In the genomic region with DNA sequence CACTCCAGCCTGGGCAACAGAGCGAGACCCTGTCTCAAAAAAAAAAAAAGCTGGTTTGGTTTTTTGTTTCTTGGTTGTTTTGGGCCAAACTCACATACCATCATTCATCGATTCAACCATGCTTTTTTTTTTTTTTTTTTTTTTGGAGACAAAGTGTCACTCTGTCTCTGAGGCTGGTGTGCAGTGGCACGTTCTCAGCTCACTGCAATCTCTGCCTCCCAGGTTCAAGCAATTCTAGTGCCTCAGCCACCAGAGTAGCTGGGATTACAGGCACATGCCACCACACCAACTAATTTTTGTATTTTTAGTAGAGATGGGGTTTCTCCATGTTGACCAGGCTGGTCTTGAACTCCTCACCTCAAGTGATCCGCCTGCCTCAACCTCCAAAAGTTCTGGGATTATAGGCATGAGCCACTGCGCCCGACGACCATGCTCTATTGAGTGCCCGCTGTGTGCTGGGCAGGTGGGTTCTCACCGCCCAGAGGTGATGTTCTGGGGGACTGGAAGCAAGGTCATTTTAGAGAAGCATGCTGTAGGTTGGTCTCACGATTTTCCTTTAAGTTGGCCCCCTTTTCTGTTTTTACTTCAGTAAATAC, we compare ENCODE assay signal across 10 cellular contexts. TPM values are rescaled to one million over a fixed set of nuclear protein-coding genes. Genes with fewer than 3 reads are reported as not detected.
DNase-seq lines count a peak whose midpoint lies in the region; ATAC-seq and TF ChIP-seq lines count a peak whose summit lies in the region.
"Had no signal": no experiment of that assay in that cellular context is flagged by ENCODE, and none has a peak within 500 bp of the region (broad histone marks: within the 10 kb centered on the region; RNA-seq: fewer than 3 reads in every experiment).

No MANE protein-coding gene starts in this region.

- H2AFZ ChIP-seq in GM23338 (no peak overlapping the region), hepatocyte (no peak overlapping the region), smooth muscle cell (ENCODE audit: low read depth) (no peak overlapping the region)

- peaks cover 42% of the 10 kb centered on the region for H3K4me1 Mint-ChIP-seq in GM23338
- peaks cover 57% of the 10 kb centered on the region for H3K4me1 Mint-ChIP-seq in T-helper 2 cell treated with Interferon-gamma antibody and Interleukin-4, amounts not matched to agents 5 μg/mL and 100 μg/mL, for 36 hours (ENCODE audit: low read depth)

- 87% methylated on average over 10 of the region's 10 CpGs for WGBS in hepatocyte (ENCODE audit: low lambda C conversion rate, missing lambda C conversion rate)
- 89% methylated on average over 10 of the region's 10 CpGs for WGBS in smooth muscle cell (ENCODE audit: low lambda C conversion rate)

- H3K27ac Mint-ChIP-seq in GM23338, result no peak overlapping the region; the same call in 1 of the 2 replicates
- H3K27ac Mint-ChIP-seq in T-helper 2 cell treated with Interferon-gamma antibody and Interleukin-4, amounts not matched to agents 5 μg/mL and 100 μg/mL, for 36 hours, result peak overlapping the region; percentile 94

- peaks cover 27% of the 10 kb centered on the region for H3F3A ChIP-seq in GM23338 (replicated peaks; ENCODE audit: low read depth)
- peaks cover 24% of the 10 kb centered on the region for H3F3A ChIP-seq in smooth muscle cell (ENCODE audit: low read depth)

- no peak overlapping the region for H3K4me2 ChIP-seq in GM23338
- no peak overlapping the region for H3K4me2 ChIP-seq in hepatocyte
- H3K4me2 ChIP-seq in smooth muscle cell, result peak overlapping the region; percentile 87

- DNase-seq in GM23338 (ENCODE audit: low spot score), result no peak
- DNase-seq in T-helper 2 cell treated with Interferon-gamma antibody and Interleukin-4, amounts not matched to agents 5 μg/mL and 100 μg/mL, for 36 hours (ENCODE audit: low spot score), result no peak
- no peak for DNase-seq in hepatocyte (ENCODE audit: low spot score)
- DNase-seq in smooth muscle cell (lab: John Stamatoyannopoulos, UW; ENCODE audit: unreplicated experiment), result no peak
- no peak for DNase-seq in retina
- DNase-seq in substantia nigra (lab: John Stamatoyannopoulos, UW), result no peak
- DNase-seq in hippocampal formation (lab: John Stamatoyannopoulos, UW), result no peak
- no peak for DNase-seq in anterior cingulate cortex (lab: John Stamatoyannopoulos, UW)
- DNase-seq: foreskin keratinocyte, NCI-H1694 had no signal

- H3K27me3 Mint-ChIP-seq in GM23338 (ENCODE audit: insufficient read depth, low read depth, poor library complexity), result peaks cover 20% of the 10 kb centered on the region
- no peaks in the 10 kb centered on the region for H3K27me3 Mint-ChIP-seq in T-helper 2 cell treated with Interferon-gamma antibody and Interleukin-4, amounts not matched to agents 5 μg/mL and 100 μg/mL, for 36 hours (ENCODE audit: low read depth)

- H3K4me3 Mint-ChIP-seq in GM23338, result peak overlapping the region; percentile 36; the same call in 2 of the 3 replicates
- peak overlapping the region; percentile 94 for H3K4me3 Mint-ChIP-seq in T-helper 2 cell treated with Interferon-gamma antibody and Interleukin-4, amounts not matched to agents 5 μg/mL and 100 μg/mL, for 36 hours

- no peak overlapping the region for H3K27ac ChIP-seq in GM23338 (ENCODE audit: low read depth)
- H3K27ac ChIP-seq in hepatocyte, result peak overlapping the region; percentile 96
- peak overlapping the region; percentile 98 for H3K27ac ChIP-seq in smooth muscle cell (ENCODE audit: low read depth)
- no peak overlapping the region for H3K27ac ChIP-seq in substantia nigra (ENCODE audit: low read depth, low read length, poor library complexity, severe bottlenecking)
- H3K27ac ChIP-seq: foreskin keratinocyte had no signal

- no peaks in the 10 kb centered on the region; the same call in 1 of the 2 replicates for H3K79me2 ChIP-seq in GM23338 (replicated peaks; ENCODE audit: insufficient read depth)
- H3K79me2 ChIP-seq in hepatocyte, result peaks cover 3% of the 10 kb centered on the region
- H3K79me2 ChIP-seq in smooth muscle cell (ENCODE audit: low read depth), result no peaks in the 10 kb centered on the region

- H3K9me2 ChIP-seq in GM23338 (ENCODE audit: insufficient read depth) (no peaks in the 10 kb centered on the region), hepatocyte (replicated peaks; ENCODE audit: insufficient read depth) (no peaks in the 10 kb centered on the region)

- H3K9me3 ChIP-seq in hepatocyte (ENCODE audit: low read depth) (no peaks in the 10 kb centered on the region), smooth muscle cell (replicated peaks; ENCODE audit: low read depth) (no peaks in the 10 kb centered on the region)

- ATAC-seq in GM23338, result no peak
- ATAC-seq: foreskin keratinocyte had no signal

- H3K27me3 ChIP-seq in GM23338 (ENCODE audit: insufficient read depth) (peaks cover 6% of the 10 kb centered on the region; the same call in 1 of the 2 replicates), hepatocyte (no peaks in the 10 kb centered on the region), smooth muscle cell (ENCODE audit: low read depth) (no peaks in the 10 kb centered on the region)
- H3K27me3 ChIP-seq: foreskin keratinocyte had no signal

- H4K20me1 ChIP-seq in GM23338 (replicated peaks; ENCODE audit: insufficient read depth) (no peaks in the 10 kb centered on the region), hepatocyte (ENCODE audit: insufficient read depth, poor library complexity, severe bottlenecking) (no peaks in the 10 kb centered on the region), smooth muscle cell (ENCODE audit: low read depth) (no peaks in the 10 kb centered on the region)

- H3K36me3 ChIP-seq in GM23338 (ENCODE audit: insufficient read depth) (no peaks in the 10 kb centered on the region), hepatocyte (replicated peaks; ENCODE audit: insufficient read depth, low read depth) (no peaks in the 10 kb centered on the region), smooth muscle cell (ENCODE audit: low read depth) (no peaks in the 10 kb centered on the region)

- peaks cover 2% of the 10 kb centered on the region; the same call in 1 of the 3 replicates for H3K9me3 Mint-ChIP-seq in GM23338
- H3K9me3 Mint-ChIP-seq in T-helper 2 cell treated with Interferon-gamma antibody and Interleukin-4, amounts not matched to agents 5 μg/mL and 100 μg/mL, for 36 hours, result no peaks in the 10 kb centered on the region

- no peak overlapping the region for H3K9ac ChIP-seq in smooth muscle cell (ENCODE audit: low read depth)

- H3K4me3 ChIP-seq in GM23338, result no peak overlapping the region
- no peak overlapping the region for H3K4me3 ChIP-seq in hepatocyte
- no peak overlapping the region for H3K4me3 ChIP-seq in smooth muscle cell

- no peaks in the 10 kb centered on the region for H3K36me3 Mint-ChIP-seq in GM23338 (ENCODE audit: low read depth)
- H3K36me3 Mint-ChIP-seq in T-helper 2 cell treated with Interferon-gamma antibody and Interleukin-4, amounts not matched to agents 5 μg/mL and 100 μg/mL, for 36 hours (ENCODE audit: low read depth), result peaks cover 7% of the 10 kb centered on the region

- H3K4me1 ChIP-seq in GM23338 (ENCODE audit: insufficient read depth) (peaks cover 52% of the 10 kb centered on the region), hepatocyte (ENCODE audit: insufficient read depth) (peaks cover 45% of the 10 kb centered on the region), smooth muscle cell (ENCODE audit: low read depth) (peaks cover 22% of the 10 kb centered on the region)
- H3K4me1 ChIP-seq: foreskin keratinocyte had no signal

- TF ChIP-seq CTCF in GM23338 (conservative IDR thresholded peaks at IDR 0.05; ENCODE audit: low read depth in 2 of 2), result no peak
- TF ChIP-seq CTCF in hepatocyte (IDR thresholded peaks at IDR 0.05; ENCODE audit: poor library complexity), result no peak
- no peak for TF ChIP-seq CTCF in smooth muscle cell (IDR thresholded peaks at IDR 0.05; ENCODE audit: borderline replicate concordance, insufficient read depth, poor library complexity, severe bottlenecking)

TF ChIP-seq in GM23338, 12 proteins besides CTCF, POLR2A, EP300 and RAD21 (continues in another document):
- TF ChIP-seq ZNF331 (CRISPR knock-in tag; IDR thresholded peaks at IDR 0.05; ENCODE audit: low read depth), result no peak
- no peak for TF ChIP-seq POLR2AphosphoS5 (IDR thresholded peaks at IDR 0.05; ENCODE audit: low read depth)
- no peak for TF ChIP-seq EZH2phosphoT487 (IDR thresholded peaks at IDR 0.05; ENCODE audit: unreplicated experiment)
- no peak for TF ChIP-seq EZH2 (IDR thresholded peaks at IDR 0.05; ENCODE audit: low read depth, unreplicated experiment)

RNA-seq across cellular contexts. Expression of a gene that starts 8.1 kb away (rescaled TPM):
- 154 and 181 TPM in 2 replicates for total RNA-seq in GM23338 (2014; rRNA removed; shearing (Covaris generic))
- polyA plus RNA-seq in GM23338 (2016; fragmentation: Nextera tagmentation; extraction: Ambion mirVana) (40.0 and 52.5 TPM in 2 replicates), hepatocyte (698 and 768 TPM in 2 replicates), smooth muscle cell (464 and 497 TPM in 2 replicates)
- total RNA-seq in hepatocyte (307 and 379 TPM in 2 replicates), smooth muscle cell (79.9 and 164 TPM in 2 replicates)

RNA-seq across cellular contexts. Expression of a gene that starts 15.3 kb away (rescaled TPM):
- 0.35 and 0.89 TPM in 2 replicates for total RNA-seq in GM23338 (2014; rRNA removed; shearing (Covaris generic))
- 0.10 TPM in 1 of 2 replicates, not detected in the other for polyA plus RNA-seq in GM23338 (2016; fragmentation: Nextera tagmentation; extraction: Ambion mirVana)
- 3.7 and 3.9 TPM in 2 replicates for total RNA-seq in hepatocyte
- polyA plus RNA-seq in hepatocyte, result 1.5 and 2.3 TPM in 2 replicates
- total RNA-seq in smooth muscle cell, result 3.9 and 4.9 TPM in 2 replicates
- 2.5 and 5.8 TPM in 2 replicates for polyA plus RNA-seq in smooth muscle cell
- polyA plus RNA-seq: foreskin keratinocyte had no signal

RNA-seq across cellular contexts. Expression of a gene that starts 33.3 kb away (rescaled TPM):
- total RNA-seq in GM23338 (2014; rRNA removed; shearing (Covaris generic)), result 511 and 591 TPM in 2 replicates
- polyA plus RNA-seq in GM23338 (2016; fragmentation: Nextera tagmentation; extraction: Ambion mirVana) (637 and 641 TPM in 2 replicates), hepatocyte (218 and 226 TPM in 2 replicates), smooth muscle cell (156 and 177 TPM in 2 replicates)
- total RNA-seq in hepatocyte (185 and 202 TPM in 2 replicates), smooth muscle cell (116 and 121 TPM in 2 replicates)

RNA-seq across cellular contexts. Expression of a gene that starts 50.8 kb away (rescaled TPM):
- total RNA-seq in GM23338 (2014; rRNA removed; shearing (Covaris generic)), result 18.9 and 27.6 TPM in 2 replicates
- polyA plus RNA-seq in GM23338 (2016; fragmentation: Nextera tagmentation; extraction: Ambion mirVana) (15.5 and 19.4 TPM in 2 replicates), hepatocyte (24.8 and 26.8 TPM in 2 replicates), smooth muscle cell (4.5 and 8.7 TPM in 2 replicates)
- total RNA-seq in hepatocyte (35.0 and 36.1 TPM in 2 replicates), smooth muscle cell (11.1 and 11.7 TPM in 2 replicates)

Comparison
In these comparisons a context has a peak if more than half of its experiments do, and no peak if none do; other contexts are left out.
1. H3K27ac ChIP-seq: peak in hepatocyte (single experiment) and smooth muscle cell (single experiment); none in GM23338 (single experiment) and substantia nigra (single experiment).